Comparison of ENCODE assay signal across 9 cellular contexts in genomic region chr6:112690497-112691202, GRCh38.
DNase-seq lines count a peak whose midpoint lies in the region; ATAC-seq and TF ChIP-seq lines count a peak whose summit lies in the region.
"Had no signal": no experiment of that assay in that cellular context is flagged by ENCODE, and none has a peak within 500 bp of the region (broad histone marks: within the 10 kb centered on the region; RNA-seq: fewer than 3 reads in every experiment).

No MANE protein-coding gene starts in this region.

- no peak for ATAC-seq in HG02588 (IDR thresholded peaks at IDR 0.05; ENCODE audit: unreplicated experiment)

- no peak for TF ChIP-seq CTCF in 22Rv1 (IDR thresholded peaks at IDR 0.05)
- no peak for TF ChIP-seq CTCF in fibroblast of pulmonary artery (IDR thresholded peaks at IDR 0.05; ENCODE audit: low read length, missing control alignments)

- DNase-seq in H4 (ENCODE audit: low spot score) (peak; percentile 74), fibroblast of pulmonary artery (ENCODE audit: low read depth) (peak; percentile 13), NCI-H446 treated with DMSO at 0.1 percent for 48 hours (lab: John Stamatoyannopoulos, UW) (no peak), activated gamma-delta T cell treated with Interleukin-2 at 50 U/mL for 16 hours (no peak), KG1 (lab: John Stamatoyannopoulos, UW) (no peak)
- DNase-seq: activated naive CD4-positive, alpha-beta T cell had no signal

- H3K27ac ChIP-seq in 22Rv1: peak overlapping the region; percentile 27

- H3K4me3 ChIP-seq in fibroblast of pulmonary artery (replicated peaks; ENCODE audit: low read depth, low read length): no peak overlapping the region

TF ChIP-seq in PFSK-1, 5 proteins besides CTCF, POLR2A, EP300 and RAD21:
- peak; percentile 15 for TF ChIP-seq FOXP2 (optimal IDR thresholded peaks at IDR 0.05; ENCODE audit: borderline replicate concordance, extremely low read depth, extremely low read length, insufficient read depth)
- no peak for TF ChIP-seq REST (IDR thresholded peaks at IDR 0.05; ENCODE audit: insufficient read depth in 1 of 2, low read depth in 2 of 2, low read length in 2 of 2)

Comparison
In these comparisons a context has a peak if more than half of its experiments do, and no peak if none do; other contexts are left out.
1. DNase-seq: peak in H4 (single experiment) and fibroblast of pulmonary artery (single experiment); none in NCI-H446 treated with DMSO at 0.1 percent for 48 hours (single experiment), activated gamma-delta T cell treated with Interleukin-2 at 50 U/mL for 16 hours (single experiment) and KG1 (single experiment).